ENCODE assay signal across 16 cellular contexts in the genomic region with DNA sequence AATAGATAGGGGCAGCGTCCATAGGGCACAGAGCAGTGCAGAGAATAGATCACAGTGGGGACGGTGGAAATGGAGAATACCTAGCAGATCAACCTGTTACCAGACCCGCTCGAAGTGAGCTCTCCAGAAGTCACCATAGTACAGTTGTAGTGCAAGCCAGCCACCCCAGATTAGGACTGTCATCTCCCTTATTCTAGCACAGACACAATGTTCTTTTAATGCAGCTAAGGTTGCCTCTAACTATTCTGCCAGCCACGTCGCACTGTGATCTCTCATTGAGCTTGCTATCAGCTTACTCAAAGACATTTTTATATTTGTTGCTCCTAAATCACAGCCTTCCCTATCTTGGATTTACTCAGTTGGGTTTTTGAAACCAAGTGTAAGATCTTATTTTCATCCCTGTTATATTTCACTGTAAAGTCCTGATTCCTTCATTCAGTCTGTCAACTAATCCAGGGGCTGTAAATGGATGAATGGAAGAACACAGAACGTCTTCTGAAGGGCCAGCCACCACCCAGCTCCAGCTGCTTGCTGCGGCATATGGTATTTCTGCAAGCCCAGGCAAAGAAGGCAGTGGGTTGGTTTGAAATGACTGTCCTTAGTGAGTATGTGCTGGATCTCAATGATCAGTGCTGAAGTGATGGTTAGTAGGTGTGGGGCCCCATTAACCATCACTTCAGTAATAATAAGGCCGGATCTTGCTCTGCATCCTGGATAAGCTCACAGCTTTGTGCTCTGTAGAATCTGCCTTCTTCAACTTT. TPM values are rescaled to one million over a fixed set of nuclear protein-coding genes. Genes with fewer than 3 reads are reported as not detected.
DNase-seq lines count a peak whose midpoint lies in the region; ATAC-seq and TF ChIP-seq lines count a peak whose summit lies in the region.
"Had no signal": no experiment of that assay in that cellular context is flagged by ENCODE, and none has a peak within 500 bp of the region (broad histone marks: within the 10 kb centered on the region; RNA-seq: fewer than 3 reads in every experiment).

No MANE protein-coding gene starts in this region.

- H4K8ac ChIP-seq in neuronal stem cell (ENCODE audit: low read depth, low read length) = no peak overlapping the region

- no peak overlapping the region for H3K9ac ChIP-seq in neuronal stem cell (ENCODE audit: low read depth, low read length, poor library complexity)

- H3K4me1 ChIP-seq in neuronal stem cell (ENCODE audit: control insufficient read depth in 2 of 2, insufficient read depth in 1 of 2, low read depth in 1 of 2, low read length in 2 of 2) = peaks cover 0 to 11% of the 10 kb centered on the region in 2 donors
- H3K4me1 ChIP-seq in uterus = peaks cover 0 to 15% of the 10 kb centered on the region in 2 donors

- ATAC-seq in Right ventricle myocardium superior (ENCODE audit: poor library complexity) (peak; percentile 45), left ventricle myocardium superior (peak; percentile 45)
- ATAC-seq: A549, GM12878, HCT116 had no signal

- H3K9me3 ChIP-seq in neuronal stem cell (replicated peaks in 1 of 2; ENCODE audit: control insufficient read depth in 2 of 2, insufficient read depth in 1 of 2, low read depth in 1 of 2, low read length in 2 of 2) = peaks cover 0 to 10% of the 10 kb centered on the region in 2 donors
- H3K9me3 ChIP-seq in uterus = no peaks in the 10 kb centered on the region
- H3K9me3 ChIP-seq: A549 had no signal

- H3K4me3 ChIP-seq in neuronal stem cell (ENCODE audit: low read length in 2 of 2) = no peak overlapping the region
- H3K4me3 ChIP-seq in uterus = no peak overlapping the region
- H3K4me3 ChIP-seq: A549, GM12878 had no signal

- H3K27me3 ChIP-seq in neuronal stem cell (ENCODE audit: control insufficient read depth in 3 of 3, insufficient read depth in 3 of 3, low read depth in 1 of 3, low read length in 3 of 3) (peaks cover 0 to 39% (median 0%) of the 10 kb centered on the region in 3 experiments), uterus (no peaks in the 10 kb centered on the region)

- H3K4ac ChIP-seq in neuronal stem cell (ENCODE audit: low read length) = no peak overlapping the region

- no peak overlapping the region for H2BK120ac ChIP-seq in neuronal stem cell (ENCODE audit: low read depth, low read length)

- peak overlapping the region; percentile 58 for H4K91ac ChIP-seq in neuronal stem cell (ENCODE audit: low read depth, low read length, poor library complexity)

- no peak overlapping the region for H2BK15ac ChIP-seq in neuronal stem cell (ENCODE audit: low read length)

- intact Hi-C loops in Right ventricle myocardium superior (cut with DNase I) (no loop called here), cardiac septum (cut with DNase I) (no loop called here), left ventricle myocardium superior (cut with micrococcal nuclease) (no loop called here), uterus (cut with DNase I; ENCODE audit: low total_unique reads) (no loop called here)

- TF ChIP-seq CTCF in uterus (IDR thresholded peaks at IDR 0.05) = no peak

- H3K27ac ChIP-seq in neuronal stem cell (replicated peaks; ENCODE audit: low read length) = no peak overlapping the region
- peak overlapping the region; percentile 99 to 100 for H3K27ac ChIP-seq in uterus
- H3K27ac ChIP-seq: A549 had no signal

- no CpG with 5 or more reads among the region's 9 CpGs for WGBS in neuronal stem cell (ENCODE audit: extremely low coverage in 2 of 2, insufficient read length in 2 of 2, insufficient replicate concordance in 1 of 2), 2 donors

- H3K23ac ChIP-seq in neuronal stem cell (ENCODE audit: low read depth, low read length, poor library complexity) = no peak overlapping the region

- no peak overlapping the region for H3K14ac ChIP-seq in neuronal stem cell (ENCODE audit: low read length)

- H3K4me2 ChIP-seq in neuronal stem cell (ENCODE audit: insufficient read depth, low read length, poor library complexity, severe bottlenecking) = no peak overlapping the region
- H3K4me2 ChIP-seq: A549 had no signal

- no peak overlapping the region for H3K18ac ChIP-seq in neuronal stem cell (ENCODE audit: low read length)

- H2AFZ ChIP-seq in neuronal stem cell (ENCODE audit: low read length) = no peak overlapping the region

- no peak overlapping the region for H2AK5ac ChIP-seq in neuronal stem cell (ENCODE audit: low read depth, low read length)

- DNase-seq in Right ventricle myocardium superior = no peak
- no peak for DNase-seq in cardiac septum (ENCODE audit: low spot score)
- peak; percentile 33 for DNase-seq in left ventricle myocardium superior
- no peak for DNase-seq in neuronal stem cell (ENCODE audit: low spot score)
- no peak for DNase-seq in uterus
- no peak for DNase-seq in NCI-H226
- no peak for DNase-seq in NCI-H2029 treated with DMSO at 0.1 percent for 48 hours (lab: John Stamatoyannopoulos, UW)
- DNase-seq in activated T-cell treated with anti-CD3 and anti-CD28 coated beads, Interleukin-2, amount 50 U/mL, for 48 hours = no peak
- DNase-seq: COR-L47, NCI-H1436, NCI-H446 treated with DMSO at 0.1 percent for 48 hours, NCI-H774 had no signal

- TF ChIP-seq POLR2A in uterus (IDR thresholded peaks at IDR 0.05) = no peak

- no peaks in the 10 kb centered on the region for H3K79me1 ChIP-seq in neuronal stem cell (ENCODE audit: low read depth, low read length)

- no peak overlapping the region for H2BK12ac ChIP-seq in neuronal stem cell (ENCODE audit: low read length)

- H3K36me3 ChIP-seq in neuronal stem cell (replicated peaks in 1 of 2; ENCODE audit: control insufficient read depth in 2 of 2, insufficient read depth in 2 of 2, low read length in 2 of 2) (no peaks in the 10 kb centered on the region), uterus (no peaks in the 10 kb centered on the region)

- H2BK5ac ChIP-seq in neuronal stem cell (ENCODE audit: low read length) = no peak overlapping the region

RNA-seq across cellular contexts. Expression of gene PARVA, which starts 3.4 kb away (rescaled TPM):
- total RNA-seq in Right ventricle myocardium superior = 61.2 TPM
- total RNA-seq in cardiac septum = 70.5 TPM
- 56.4 TPM for total RNA-seq in left ventricle myocardium superior
- 15.6 TPM for polyA plus RNA-seq in neuronal stem cell (2013, experiment 1 of 2)
- 15.7 TPM for polyA plus RNA-seq in neuronal stem cell (2013, experiment 2 of 2)
- total RNA-seq in uterus = 100 to 1,000 TPM in 1 of 4 donors, 10 to 100 TPM in 3; 52.9 to 188 (median 66.5) TPM
- polyA plus RNA-seq: CD14-positive monocyte had no signal
